1 cellular context compared by ENCODE assay signal in the genomic region with DNA sequence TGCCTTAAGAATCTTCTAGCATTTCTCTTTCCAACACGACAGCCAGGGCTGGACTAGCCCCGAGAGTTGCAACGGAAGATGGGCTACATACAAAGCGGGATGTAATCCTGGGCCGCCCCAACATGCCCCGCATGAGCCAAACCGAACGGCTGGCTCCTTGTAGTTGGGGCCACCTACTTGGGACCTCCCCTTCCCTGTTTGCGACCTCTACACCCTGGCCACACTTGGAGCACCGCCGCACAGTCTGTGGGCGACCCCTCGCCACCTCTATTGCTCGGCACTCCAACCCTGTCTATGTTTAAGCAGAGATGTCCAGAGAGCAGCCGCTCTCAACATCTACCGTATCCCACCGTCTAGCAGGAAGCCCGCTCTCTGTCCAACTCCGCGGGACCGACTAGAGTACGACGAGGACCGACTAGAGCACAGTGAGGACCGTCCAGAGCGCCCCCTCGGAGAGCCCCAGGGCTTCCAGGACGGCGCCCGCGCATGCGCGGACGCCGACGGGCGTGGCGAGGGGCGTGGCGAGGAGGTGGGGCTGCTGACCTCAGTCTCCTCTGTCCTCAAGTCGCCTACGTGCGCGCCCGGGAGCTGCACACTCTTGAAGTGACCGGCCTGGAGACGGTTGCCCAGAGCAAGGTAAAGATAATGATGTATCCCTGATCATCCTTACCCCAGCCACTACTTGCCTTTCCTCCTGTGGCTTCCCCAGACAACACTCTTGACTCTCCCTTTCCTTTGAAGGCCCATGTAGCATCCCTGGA.
TF ChIP-seq lines count a peak whose summit lies in the region.

No MANE protein-coding gene starts in this region.

TF ChIP-seq in K562, 482 proteins besides CTCF, POLR2A, EP300 and RAD21 (continued from another document and continues in another):
- TF ChIP-seq JUND (IDR thresholded peaks at IDR 0.05; ENCODE audit: borderline replicate concordance, low read depth, low read length) (peak; percentile 58; the same call in 1 of the 2 replicates), JUND (tag; IDR thresholded peaks at IDR 0.05; ENCODE audit: borderline replicate concordance, low read depth, low read length) (no peak; the same call in 2 of the 3 replicates), POLR2G (IDR thresholded peaks at IDR 0.05; ENCODE audit: low read depth, low read length) (peak; percentile 97), TBP (optimal IDR thresholded peaks at IDR 0.05; ENCODE audit: low read depth, low read length) (peak; percentile 98), EHMT2 (IDR thresholded peaks at IDR 0.05) (no peak), RCOR1 (IDR thresholded peaks at IDR 0.05; ENCODE audit: borderline replicate concordance in 1 of 2, low read depth in 2 of 2, low read length in 2 of 2) (peak in 1 of 2 experiments; percentile 60; a peak in 2 of 4 replicates), ETV1 (tag; conservative IDR thresholded peaks at IDR 0.05; ENCODE audit: low read depth) (no peak), E2F1 (CRISPR knock-in tag; IDR thresholded peaks at IDR 0.05) (0 out of 2 replicates have a peak, but pooled peaks have one; percentile 46), JUNB (CRISPR knock-in tag; conservative IDR thresholded peaks at IDR 0.05) (no peak), POLR2AphosphoS2 (IDR thresholded peaks at IDR 0.05; ENCODE audit: low read length) (peak; percentile 87; the same call in 1 of the 2 replicates), GTF2E2 (tag; IDR thresholded peaks at IDR 0.05) (no peak), TRIM24 (IDR thresholded peaks at IDR 0.05) (0 out of 4 replicates have a peak, but pooled peaks of 1 of the 2 experiments have one; percentile 41), ELF2 (CRISPR knock-in tag; IDR thresholded peaks at IDR 0.05) (0 out of 2 replicates have a peak, but pooled peaks have one; percentile 23), ZC3H4 (CRISPR knock-in tag; IDR thresholded peaks at IDR 0.05; ENCODE audit: borderline replicate concordance) (0 out of 2 replicates have a peak, but pooled peaks have one; percentile 20), TAF7 (tag; IDR thresholded peaks at IDR 0.05) (peak; percentile 73; the same call in 1 of the 2 replicates), TEAD4 (IDR thresholded peaks at IDR 0.05; ENCODE audit: low read length) (0 out of 2 replicates have a peak, but pooled peaks have one; percentile 19), TEAD4 (CRISPR knock-in tag; IDR thresholded peaks at IDR 0.05; ENCODE audit: borderline replicate concordance) (no peak), CCNT2 (IDR thresholded peaks at IDR 0.05; ENCODE audit: borderline replicate concordance, extremely low read depth, insufficient read length, low read depth, low read length) (peak; percentile 94), ZBTB17 (CRISPR knock-in tag; IDR thresholded peaks at IDR 0.05) (peak; percentile 73; the same call in 1 of the 2 replicates), LCOR (CRISPR knock-in tag; IDR thresholded peaks at IDR 0.05) (peak; percentile 68), PREB (CRISPR knock-in tag; IDR thresholded peaks at IDR 0.05) (no peak), HCFC1 (IDR thresholded peaks at IDR 0.05; ENCODE audit: low read depth, low read length) (no peak; the same call in 1 of the 2 replicates), ZNF140 (CRISPR knock-in tag; IDR thresholded peaks at IDR 0.05) (no peak), FOXA3 (CRISPR knock-in tag; conservative IDR thresholded peaks at IDR 0.05 in 1 of 2, IDR thresholded peaks at IDR 0.05 in 1 of 2) (0 out of 4 replicates have a peak, but pooled peaks of 1 of the 2 experiments have one; percentile 19), BCOR (IDR thresholded peaks at IDR 0.05) (0 out of 2 replicates have a peak, but pooled peaks have one; percentile 6), KLF13 (tag; IDR thresholded peaks at IDR 0.05; ENCODE audit: borderline replicate concordance, low read depth) (peak; percentile 64; the same call in 1 of the 2 replicates), SLC30A9 (CRISPR knock-in tag; IDR thresholded peaks at IDR 0.05) (no peak), SMAD1 (IDR thresholded peaks at IDR 0.05; ENCODE audit: low read depth, low read length, partially characterized antibody) (peak; percentile 15), MXI1 (IDR thresholded peaks at IDR 0.05; ENCODE audit: low read depth, low read length) (no peak), NBN (IDR thresholded peaks at IDR 0.05; ENCODE audit: low read depth) (no peak), TAF1 (IDR thresholded peaks at IDR 0.05; ENCODE audit: control insufficient read depth, extremely low read depth, insufficient read depth, low read length, severe bottlenecking) (peak; percentile 95)
- TF ChIP-seq, protein P1, sequence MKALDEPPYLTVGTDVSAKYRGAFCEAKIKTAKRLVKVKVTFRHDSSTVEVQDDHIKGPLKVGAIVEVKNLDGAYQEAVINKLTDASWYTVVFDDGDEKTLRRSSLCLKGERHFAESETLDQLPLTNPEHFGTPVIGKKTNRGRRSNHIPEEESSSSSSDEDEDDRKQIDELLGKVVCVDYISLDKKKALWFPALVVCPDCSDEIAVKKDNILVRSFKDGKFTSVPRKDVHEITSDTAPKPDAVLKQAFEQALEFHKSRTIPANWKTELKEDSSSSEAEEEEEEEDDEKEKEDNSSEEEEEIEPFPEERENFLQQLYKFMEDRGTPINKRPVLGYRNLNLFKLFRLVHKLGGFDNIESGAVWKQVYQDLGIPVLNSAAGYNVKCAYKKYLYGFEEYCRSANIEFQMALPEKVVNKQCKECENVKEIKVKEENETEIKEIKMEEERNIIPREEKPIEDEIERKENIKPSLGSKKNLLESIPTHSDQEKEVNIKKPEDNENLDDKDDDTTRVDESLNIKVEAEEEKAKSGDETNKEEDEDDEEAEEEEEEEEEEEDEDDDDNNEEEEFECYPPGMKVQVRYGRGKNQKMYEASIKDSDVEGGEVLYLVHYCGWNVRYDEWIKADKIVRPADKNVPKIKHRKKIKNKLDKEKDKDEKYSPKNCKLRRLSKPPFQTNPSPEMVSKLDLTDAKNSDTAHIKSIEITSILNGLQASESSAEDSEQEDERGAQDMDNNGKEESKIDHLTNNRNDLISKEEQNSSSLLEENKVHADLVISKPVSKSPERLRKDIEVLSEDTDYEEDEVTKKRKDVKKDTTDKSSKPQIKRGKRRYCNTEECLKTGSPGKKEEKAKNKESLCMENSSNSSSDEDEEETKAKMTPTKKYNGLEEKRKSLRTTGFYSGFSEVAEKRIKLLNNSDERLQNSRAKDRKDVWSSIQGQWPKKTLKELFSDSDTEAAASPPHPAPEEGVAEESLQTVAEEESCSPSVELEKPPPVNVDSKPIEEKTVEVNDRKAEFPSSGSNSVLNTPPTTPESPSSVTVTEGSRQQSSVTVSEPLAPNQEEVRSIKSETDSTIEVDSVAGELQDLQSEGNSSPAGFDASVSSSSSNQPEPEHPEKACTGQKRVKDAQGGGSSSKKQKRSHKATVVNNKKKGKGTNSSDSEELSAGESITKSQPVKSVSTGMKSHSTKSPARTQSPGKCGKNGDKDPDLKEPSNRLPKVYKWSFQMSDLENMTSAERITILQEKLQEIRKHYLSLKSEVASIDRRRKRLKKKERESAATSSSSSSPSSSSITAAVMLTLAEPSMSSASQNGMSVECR (CRISPR knock-in tag; IDR thresholded peaks at IDR 0.05): peak; percentile 71
- TF ChIP-seq, protein P2, sequence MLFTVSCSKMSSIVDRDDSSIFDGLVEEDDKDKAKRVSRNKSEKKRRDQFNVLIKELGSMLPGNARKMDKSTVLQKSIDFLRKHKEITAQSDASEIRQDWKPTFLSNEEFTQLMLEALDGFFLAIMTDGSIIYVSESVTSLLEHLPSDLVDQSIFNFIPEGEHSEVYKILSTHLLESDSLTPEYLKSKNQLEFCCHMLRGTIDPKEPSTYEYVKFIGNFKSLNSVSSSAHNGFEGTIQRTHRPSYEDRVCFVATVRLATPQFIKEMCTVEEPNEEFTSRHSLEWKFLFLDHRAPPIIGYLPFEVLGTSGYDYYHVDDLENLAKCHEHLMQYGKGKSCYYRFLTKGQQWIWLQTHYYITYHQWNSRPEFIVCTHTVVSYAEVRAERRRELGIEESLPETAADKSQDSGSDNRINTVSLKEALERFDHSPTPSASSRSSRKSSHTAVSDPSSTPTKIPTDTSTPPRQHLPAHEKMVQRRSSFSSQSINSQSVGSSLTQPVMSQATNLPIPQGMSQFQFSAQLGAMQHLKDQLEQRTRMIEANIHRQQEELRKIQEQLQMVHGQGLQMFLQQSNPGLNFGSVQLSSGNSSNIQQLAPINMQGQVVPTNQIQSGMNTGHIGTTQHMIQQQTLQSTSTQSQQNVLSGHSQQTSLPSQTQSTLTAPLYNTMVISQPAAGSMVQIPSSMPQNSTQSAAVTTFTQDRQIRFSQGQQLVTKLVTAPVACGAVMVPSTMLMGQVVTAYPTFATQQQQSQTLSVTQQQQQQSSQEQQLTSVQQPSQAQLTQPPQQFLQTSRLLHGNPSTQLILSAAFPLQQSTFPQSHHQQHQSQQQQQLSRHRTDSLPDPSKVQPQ (CRISPR knock-in tag; IDR thresholded peaks at IDR 0.05; ENCODE audit: borderline replicate concordance): no peak
- TF ChIP-seq, protein P3, sequence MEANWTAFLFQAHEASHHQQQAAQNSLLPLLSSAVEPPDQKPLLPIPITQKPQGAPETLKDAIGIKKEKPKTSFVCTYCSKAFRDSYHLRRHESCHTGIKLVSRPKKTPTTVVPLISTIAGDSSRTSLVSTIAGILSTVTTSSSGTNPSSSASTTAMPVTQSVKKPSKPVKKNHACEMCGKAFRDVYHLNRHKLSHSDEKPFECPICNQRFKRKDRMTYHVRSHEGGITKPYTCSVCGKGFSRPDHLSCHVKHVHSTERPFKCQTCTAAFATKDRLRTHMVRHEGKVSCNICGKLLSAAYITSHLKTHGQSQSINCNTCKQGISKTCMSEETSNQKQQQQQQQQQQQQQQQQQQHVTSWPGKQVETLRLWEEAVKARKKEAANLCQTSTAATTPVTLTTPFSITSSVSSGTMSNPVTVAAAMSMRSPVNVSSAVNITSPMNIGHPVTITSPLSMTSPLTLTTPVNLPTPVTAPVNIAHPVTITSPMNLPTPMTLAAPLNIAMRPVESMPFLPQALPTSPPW (CRISPR knock-in tag; IDR thresholded peaks at IDR 0.05): peak; percentile 56
- TF ChIP-seq, protein P4, sequence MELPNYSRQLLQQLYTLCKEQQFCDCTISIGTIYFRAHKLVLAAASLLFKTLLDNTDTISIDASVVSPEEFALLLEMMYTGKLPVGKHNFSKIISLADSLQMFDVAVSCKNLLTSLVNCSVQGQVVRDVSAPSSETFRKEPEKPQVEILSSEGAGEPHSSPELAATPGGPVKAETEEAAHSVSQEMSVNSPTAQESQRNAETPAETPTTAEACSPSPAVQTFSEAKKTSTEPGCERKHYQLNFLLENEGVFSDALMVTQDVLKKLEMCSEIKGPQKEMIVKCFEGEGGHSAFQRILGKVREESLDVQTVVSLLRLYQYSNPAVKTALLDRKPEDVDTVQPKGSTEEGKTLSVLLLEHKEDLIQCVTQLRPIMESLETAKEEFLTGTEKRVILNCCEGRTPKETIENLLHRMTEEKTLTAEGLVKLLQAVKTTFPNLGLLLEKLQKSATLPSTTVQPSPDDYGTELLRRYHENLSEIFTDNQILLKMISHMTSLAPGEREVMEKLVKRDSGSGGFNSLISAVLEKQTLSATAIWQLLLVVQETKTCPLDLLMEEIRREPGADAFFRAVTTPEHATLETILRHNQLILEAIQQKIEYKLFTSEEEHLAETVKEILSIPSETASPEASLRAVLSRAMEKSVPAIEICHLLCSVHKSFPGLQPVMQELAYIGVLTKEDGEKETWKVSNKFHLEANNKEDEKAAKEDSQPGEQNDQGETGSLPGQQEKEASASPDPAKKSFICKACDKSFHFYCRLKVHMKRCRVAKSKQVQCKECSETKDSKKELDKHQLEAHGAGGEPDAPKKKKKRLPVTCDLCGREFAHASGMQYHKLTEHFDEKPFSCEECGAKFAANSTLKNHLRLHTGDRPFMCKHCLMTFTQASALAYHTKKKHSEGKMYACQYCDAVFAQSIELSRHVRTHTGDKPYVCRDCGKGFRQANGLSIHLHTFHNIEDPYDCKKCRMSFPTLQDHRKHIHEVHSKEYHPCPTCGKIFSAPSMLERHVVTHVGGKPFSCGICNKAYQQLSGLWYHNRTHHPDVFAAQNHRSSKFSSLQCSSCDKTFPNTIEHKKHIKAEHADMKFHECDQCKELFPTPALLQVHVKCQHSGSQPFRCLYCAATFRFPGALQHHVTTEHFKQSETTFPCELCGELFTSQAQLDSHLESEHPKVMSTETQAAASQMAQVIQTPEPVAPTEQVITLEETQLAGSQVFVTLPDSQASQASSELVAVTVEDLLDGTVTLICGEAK (IDR thresholded peaks at IDR 0.05): peak; percentile 28; the same call in 1 of the 2 replicates
- TF ChIP-seq, protein P4 (CRISPR knock-in tag; IDR thresholded peaks at IDR 0.05): no peak
